ENCODE assay signal across 24 cellular contexts in the genomic region with DNA sequence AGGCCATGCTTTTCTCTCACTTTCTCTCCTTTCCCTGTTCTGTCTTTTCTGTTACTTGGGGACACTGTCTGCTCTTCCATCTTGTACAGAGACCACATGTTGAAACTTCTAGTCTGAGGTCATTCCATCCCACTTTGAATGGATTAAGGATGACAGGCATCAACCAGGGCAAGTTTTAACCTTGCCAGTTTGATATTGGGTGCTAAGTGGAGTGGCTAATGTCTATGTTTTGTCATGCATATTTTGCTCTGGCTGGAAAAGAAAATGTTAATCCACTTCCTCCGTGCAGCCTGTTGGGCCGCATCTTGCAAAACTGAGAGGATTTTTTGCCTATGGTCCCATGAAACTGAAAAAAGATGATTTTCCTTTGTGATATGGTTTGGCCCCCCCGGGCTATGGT.
"Had no signal": no experiment of that assay in that cellular context is flagged by ENCODE, and none has a peak within 500 bp of the region (broad histone marks: within the 10 kb centered on the region; RNA-seq: fewer than 3 reads in every experiment).

No MANE protein-coding gene starts in this region.

- H3K4me1 ChIP-seq: esophagus squamous epithelium, lower lobe of right lung, parathyroid adenoma, prostate gland, right atrium auricular region, sigmoid colon, stomach, thyroid gland, vagina had no signal

- H3K36me3 Mint-ChIP-seq: natural killer cell; stimulated activated effector memory CD8-positive, alpha-beta T cell treated with anti-CD3 and anti-CD28 coated beads, Interleukin-12 subunit alpha, Interleukin-12 subunit beta, amount 100 ng/mL, for 72 hours had no signal

- H3K9ac ChIP-seq: parathyroid adenoma had no signal

- DNase-seq: dermis blood vessel endothelial cell; effector memory CD4-positive, alpha-beta T cell; erythroblast; esophagus squamous epithelium; foreskin melanocyte; glutamatergic neuron; heart right ventricle; hippocampal formation; left ventricle myocardium superior; lower lobe of right lung; natural killer cell; sigmoid colon; stimulated activated CD4-positive, alpha-beta T cell treated with anti-CD3 and anti-CD28 coated beads, Interleukin-2, amount 100 ng/mL, for 24 hours; stimulated activated CD4-positive, alpha-beta T cell treated with anti-CD3 and anti-CD28 coated beads, Interleukin-4, amount 100 ng/mL, for 24 hours; stimulated activated naive CD4-positive, alpha-beta T cell treated with Interleukin-2 at 50 U/mL for 16 hours; stomach; thyroid gland; trophoblast cell had no signal

- ATAC-seq: heart right ventricle; left ventricle myocardium superior; lower lobe of right lung; natural killer cell; stimulated activated effector memory CD8-positive, alpha-beta T cell treated with anti-CD3 and anti-CD28 coated beads, Interleukin-12 subunit alpha, Interleukin-12 subunit beta, amount 100 ng/mL, for 72 hours had no signal

- H3K9me3 ChIP-seq: esophagus squamous epithelium, heart right ventricle, lower lobe of right lung, prostate gland, right atrium auricular region, sigmoid colon, stomach, thyroid gland, vagina had no signal

- H3K4me1 Mint-ChIP-seq: natural killer cell; stimulated activated effector memory CD8-positive, alpha-beta T cell treated with anti-CD3 and anti-CD28 coated beads, Interleukin-12 subunit alpha, Interleukin-12 subunit beta, amount 100 ng/mL, for 72 hours had no signal

- H3K36me3 ChIP-seq: esophagus squamous epithelium, heart right ventricle, lower lobe of right lung, prostate gland, right atrium auricular region, sigmoid colon, stomach, thyroid gland, vagina had no signal

- H3K27me3 ChIP-seq: esophagus squamous epithelium, right atrium auricular region, sigmoid colon, stomach, thyroid gland, vagina had no signal

- H3K4me3 ChIP-seq: coronary artery, esophagus squamous epithelium, heart right ventricle, lower lobe of right lung, prostate gland, right atrium auricular region, sigmoid colon, stomach, thyroid gland, vagina had no signal

- H3K27ac Mint-ChIP-seq: natural killer cell; stimulated activated effector memory CD8-positive, alpha-beta T cell treated with anti-CD3 and anti-CD28 coated beads, Interleukin-12 subunit alpha, Interleukin-12 subunit beta, amount 100 ng/mL, for 72 hours had no signal

- H3K4me3 Mint-ChIP-seq: natural killer cell; stimulated activated effector memory CD8-positive, alpha-beta T cell treated with anti-CD3 and anti-CD28 coated beads, Interleukin-12 subunit alpha, Interleukin-12 subunit beta, amount 100 ng/mL, for 72 hours had no signal

- H3K27ac ChIP-seq: coronary artery, esophagus squamous epithelium, heart right ventricle, lower lobe of right lung, parathyroid adenoma, prostate gland, right atrium auricular region, sigmoid colon, stomach, thyroid gland, vagina had no signal
